8 cellular contexts compared by ENCODE assay signal in genomic region chr17:75346906-75347305, GRCh38. TPM values are rescaled to one million over a fixed set of nuclear protein-coding genes. Genes with fewer than 3 reads are reported as not detected.
A peak's percentile ranks its signal among the peaks of the same experiment; 100 is the strongest.
DNase-seq lines count a peak whose midpoint lies in the region; ATAC-seq and TF ChIP-seq lines count a peak whose summit lies in the region.

No MANE protein-coding gene starts in this region.

- H3K9ac ChIP-seq in SK-N-SH (no peak overlapping the region), NT2/D1 (ENCODE audit: insufficient read length, low read depth) (peak overlapping the region; percentile 23), smooth muscle cell (ENCODE audit: low read depth) (no peak overlapping the region)

- TF ChIP-seq CTCF in SK-N-SH (IDR thresholded peaks at IDR 0.05) (no peak), smooth muscle cell (IDR thresholded peaks at IDR 0.05; ENCODE audit: borderline replicate concordance, insufficient read depth, poor library complexity, severe bottlenecking) (no peak)

- peak; percentile 69 for ATAC-seq in SK-N-SH treated with all-trans-retinoic acid at 6 μM for 48 hours
- no peak for ATAC-seq in HG02642 (IDR thresholded peaks at IDR 0.05; ENCODE audit: poor library complexity, unreplicated experiment)

- H3K4me2 ChIP-seq in SK-N-SH = no peak overlapping the region
- peak overlapping the region; percentile 63 for H3K4me2 ChIP-seq in smooth muscle cell

- H3K27ac ChIP-seq in SK-N-SH (ENCODE audit: low read depth in 2 of 2, low read length in 1 of 2) = no peak overlapping the region
- H3K27ac ChIP-seq in ectodermal cell (ENCODE audit: insufficient read depth, low read depth, low read length, poor library complexity, severe bottlenecking) = peak overlapping the region; percentile 72
- no peak overlapping the region for H3K27ac ChIP-seq in smooth muscle cell (ENCODE audit: low read depth)

- H3F3A ChIP-seq in SK-N-SH (replicated peaks; ENCODE audit: insufficient read depth) (no peaks in the 10 kb centered on the region), smooth muscle cell (ENCODE audit: low read depth) (no peaks in the 10 kb centered on the region)

- no peak overlapping the region for H2AFZ ChIP-seq in SK-N-SH (ENCODE audit: low read depth)
- no peak overlapping the region for H2AFZ ChIP-seq in smooth muscle cell (ENCODE audit: low read depth)

- peaks cover 7 to 11% of the 10 kb centered on the region in 2 experiments; a peak in 1 of 4 replicates for H3K4me1 ChIP-seq in SK-N-SH (ENCODE audit: control insufficient read depth in 1 of 2, insufficient read depth in 2 of 2, low read depth in 1 of 2, low read length in 1 of 2)
- peaks cover 19% of the 10 kb centered on the region for H3K4me1 ChIP-seq in NT2/D1 (ENCODE audit: insufficient read depth, insufficient read length)
- peaks cover 23% of the 10 kb centered on the region for H3K4me1 ChIP-seq in ectodermal cell (ENCODE audit: control insufficient read depth, insufficient read depth, low read length)
- H3K4me1 ChIP-seq in smooth muscle cell (ENCODE audit: low read depth) = peaks cover 28% of the 10 kb centered on the region

- DNase-seq in SK-N-SH = no peak
- DNase-seq in NT2/D1 (ENCODE audit: low read depth, low spot score) = no peak
- DNase-seq in smooth muscle cell (lab: John Stamatoyannopoulos, UW; ENCODE audit: unreplicated experiment) = no peak
- no peak for DNase-seq in NCI-H1105 (lab: John Stamatoyannopoulos, UW)
- no peak for DNase-seq in pons (ENCODE audit: low spot score)

- no peaks in the 10 kb centered on the region for H3K9me2 ChIP-seq in SK-N-SH

- H3K79me2 ChIP-seq in SK-N-SH (ENCODE audit: insufficient read depth) (peaks cover 95% of the 10 kb centered on the region), smooth muscle cell (ENCODE audit: low read depth) (peaks cover 84% of the 10 kb centered on the region)

- no peaks in the 10 kb centered on the region for H3K27me3 ChIP-seq in SK-N-SH (ENCODE audit: insufficient read depth)
- no peaks in the 10 kb centered on the region for H3K27me3 ChIP-seq in NT2/D1 (ENCODE audit: insufficient read depth, insufficient read length)
- H3K27me3 ChIP-seq in ectodermal cell (ENCODE audit: control insufficient read depth, insufficient read depth, low read length, poor library complexity, severe bottlenecking) = no peaks in the 10 kb centered on the region
- no peaks in the 10 kb centered on the region for H3K27me3 ChIP-seq in smooth muscle cell (ENCODE audit: low read depth)

- no peak overlapping the region for H3K4me3 ChIP-seq in SK-N-SH (ENCODE audit: low read depth in 2 of 2, low read length in 1 of 2)
- H3K4me3 ChIP-seq in NT2/D1 (ENCODE audit: insufficient read length, low read depth) = no peak overlapping the region
- no peak overlapping the region for H3K4me3 ChIP-seq in ectodermal cell (ENCODE audit: insufficient read depth, low read depth, low read length)
- no peak overlapping the region for H3K4me3 ChIP-seq in smooth muscle cell

- H4K20me1 ChIP-seq in SK-N-SH (ENCODE audit: insufficient read depth) (peaks cover 88% of the 10 kb centered on the region), smooth muscle cell (ENCODE audit: low read depth) (peaks cover 100% of the 10 kb centered on the region)

- CTCF ChIA-PET in SK-N-SH (lab: Yijun Ruan, JAX) = interaction anchor here (4.2 kb wide), 1 partner anchor 25 kb away, joined by 23 read pairs; no protein-coding TSS in a partner anchor

- H3K9me3 ChIP-seq in SK-N-SH = no peaks in the 10 kb centered on the region
- H3K9me3 ChIP-seq in NT2/D1 (ENCODE audit: insufficient read depth, low read length) = no peaks in the 10 kb centered on the region
- H3K9me3 ChIP-seq in ectodermal cell (ENCODE audit: control insufficient read depth, low read length) = no peaks in the 10 kb centered on the region
- no peaks in the 10 kb centered on the region for H3K9me3 ChIP-seq in smooth muscle cell (replicated peaks; ENCODE audit: low read depth)

- no peaks in the 10 kb centered on the region for H3K36me3 ChIP-seq in SK-N-SH (replicated peaks in 1 of 2; ENCODE audit: control insufficient read depth in 1 of 2, insufficient read depth in 2 of 2, low read length in 1 of 2)
- H3K36me3 ChIP-seq in NT2/D1 (ENCODE audit: insufficient read depth, insufficient read length, low read length) = no peaks in the 10 kb centered on the region
- no peaks in the 10 kb centered on the region for H3K36me3 ChIP-seq in ectodermal cell (ENCODE audit: control insufficient read depth, insufficient read depth, low read length)
- no peaks in the 10 kb centered on the region for H3K36me3 ChIP-seq in smooth muscle cell (ENCODE audit: low read depth)

- no peak for TF ChIP-seq RAD21 in SK-N-SH (IDR thresholded peaks at IDR 0.05; ENCODE audit: low read length)

- POLR2A ChIA-PET in SK-N-SH (lab: Yijun Ruan, JAX) = no interaction called here

- TF ChIP-seq EP300 in SK-N-SH (IDR thresholded peaks at IDR 0.05; ENCODE audit: borderline replicate concordance in 1 of 2, low read depth in 1 of 2, low read length in 1 of 2) = no peak

- WGBS in SK-N-SH (ENCODE audit: low lambda C conversion rate) = 89% methylated on average over 6 of the region's 6 CpGs
- 24 to 31% methylated on average over 6 of the region's 6 CpGs for WGBS in ectodermal cell, 2 experiments
- WGBS in smooth muscle cell (ENCODE audit: low lambda C conversion rate) = 22% methylated on average over 6 of the region's 6 CpGs

TF ChIP-seq in SK-N-SH treated with all-trans-retinoic acid at 6 μM for 48 hours, 23 proteins besides CTCF, POLR2A, EP300 and RAD21 (continues in another document):
- TF ChIP-seq ZNF565 (CRISPR knock-in tag; conservative IDR thresholded peaks at IDR 0.05; ENCODE audit: low read depth) = no peak
- TF ChIP-seq, protein P1, sequence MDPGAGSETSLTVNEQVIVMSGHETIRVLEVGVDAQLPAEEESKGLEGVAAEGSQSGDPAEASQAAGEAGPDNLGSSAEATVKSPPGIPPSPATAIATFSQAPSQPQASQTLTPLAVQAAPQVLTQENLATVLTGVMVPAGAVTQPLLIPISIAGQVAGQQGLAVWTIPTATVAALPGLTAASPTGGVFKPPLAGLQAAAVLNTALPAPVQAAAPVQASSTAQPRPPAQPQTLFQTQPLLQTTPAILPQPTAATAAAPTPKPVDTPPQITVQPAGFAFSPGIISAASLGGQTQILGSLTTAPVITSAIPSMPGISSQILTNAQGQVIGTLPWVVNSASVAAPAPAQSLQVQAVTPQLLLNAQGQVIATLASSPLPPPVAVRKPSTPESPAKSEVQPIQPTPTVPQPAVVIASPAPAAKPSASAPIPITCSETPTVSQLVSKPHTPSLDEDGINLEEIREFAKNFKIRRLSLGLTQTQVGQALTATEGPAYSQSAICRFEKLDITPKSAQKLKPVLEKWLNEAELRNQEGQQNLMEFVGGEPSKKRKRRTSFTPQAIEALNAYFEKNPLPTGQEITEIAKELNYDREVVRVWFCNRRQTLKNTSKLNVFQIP (CRISPR knock-in tag; IDR thresholded peaks at IDR 0.05; ENCODE audit: borderline replicate concordance, low read depth) = no peak

TF ChIP-seq in SK-N-SH, 30 proteins besides CTCF, POLR2A, EP300 and RAD21 (continues in another document):
- no peak for TF ChIP-seq YY1 (IDR thresholded peaks at IDR 0.05; ENCODE audit: low read depth)
- no peak for TF ChIP-seq POLR2AphosphoS5 (IDR thresholded peaks at IDR 0.05; ENCODE audit: low read depth, low read length)
- TF ChIP-seq EZH2phosphoT487 (IDR thresholded peaks at IDR 0.05; ENCODE audit: borderline replicate concordance, low read depth) = no peak
- TF ChIP-seq SMC3 (IDR thresholded peaks at IDR 0.05; ENCODE audit: low read depth, low read length) = no peak
- TF ChIP-seq MAX (IDR thresholded peaks at IDR 0.05; ENCODE audit: low read depth) = no peak
- TF ChIP-seq, protein P2, sequence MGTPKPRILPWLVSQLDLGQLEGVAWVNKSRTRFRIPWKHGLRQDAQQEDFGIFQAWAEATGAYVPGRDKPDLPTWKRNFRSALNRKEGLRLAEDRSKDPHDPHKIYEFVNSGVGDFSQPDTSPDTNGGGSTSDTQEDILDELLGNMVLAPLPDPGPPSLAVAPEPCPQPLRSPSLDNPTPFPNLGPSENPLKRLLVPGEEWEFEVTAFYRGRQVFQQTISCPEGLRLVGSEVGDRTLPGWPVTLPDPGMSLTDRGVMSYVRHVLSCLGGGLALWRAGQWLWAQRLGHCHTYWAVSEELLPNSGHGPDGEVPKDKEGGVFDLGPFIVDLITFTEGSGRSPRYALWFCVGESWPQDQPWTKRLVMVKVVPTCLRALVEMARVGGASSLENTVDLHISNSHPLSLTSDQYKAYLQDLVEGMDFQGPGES (IDR thresholded peaks at IDR 0.05; ENCODE audit: low read depth, low read length) = no peak
- TF ChIP-seq TEAD4 (IDR thresholded peaks at IDR 0.05; ENCODE audit: borderline replicate concordance, insufficient read depth) = no peak
- TF ChIP-seq FOXJ3 (CRISPR knock-in tag; IDR thresholded peaks at IDR 0.05) = no peak

RNA-seq across cellular contexts. Expression of gene SLC25A19, which starts 57.7 kb away (rescaled TPM):
- polyA plus RNA-seq in SK-N-SH (2012; rRNA removed) = 11.7 and 13.2 TPM in 2 replicates
- polyA plus RNA-seq in SK-N-SH (2012; cell fraction: cytosol; rRNA removed) = 7.0 and 10.2 TPM in 2 replicates
- 14.6 and 19.1 TPM in 2 replicates for polyA plus RNA-seq in SK-N-SH (2012; cell fraction: nucleus; rRNA removed)
- polyA plus RNA-seq in ectodermal cell (2013, experiment 1 of 4) = 7.2 TPM
- polyA plus RNA-seq in ectodermal cell (2013, experiment 2 of 4) = 7.6 TPM
- polyA plus RNA-seq in ectodermal cell (2013, experiment 3 of 4) = 5.6 TPM
- 4.5 TPM for polyA plus RNA-seq in ectodermal cell (2013, experiment 4 of 4)
- total RNA-seq in smooth muscle cell = 1.9 and 2.4 TPM in 2 replicates
- polyA plus RNA-seq in smooth muscle cell = 3.6 and 6.9 TPM in 2 replicates

RNA-seq across cellular contexts. Expression of gene GRB2, which starts 58.6 kb away (rescaled TPM):
- polyA plus RNA-seq in SK-N-SH (2012; rRNA removed) (81.6 and 89.6 TPM in 2 replicates), smooth muscle cell (80.1 and 83.2 TPM in 2 replicates)
- 79.2 and 104 TPM in 2 replicates for polyA plus RNA-seq in SK-N-SH (2012; cell fraction: cytosol; rRNA removed)
- polyA plus RNA-seq in SK-N-SH (2012; cell fraction: nucleus; rRNA removed) = 83.6 and 109 TPM in 2 replicates
- polyA plus RNA-seq in ectodermal cell (2013, experiment 1 of 4) = 74.1 TPM
- polyA plus RNA-seq in ectodermal cell (2013, experiment 2 of 4) = 76.0 TPM
- polyA plus RNA-seq in ectodermal cell (2013, experiment 3 of 4) = 55.7 TPM
- polyA plus RNA-seq in ectodermal cell (2013, experiment 4 of 4) = 53.2 TPM
- 62.4 and 76.5 TPM in 2 replicates for total RNA-seq in smooth muscle cell
